1 cellular context compared by ENCODE assay signal in the genomic region with DNA sequence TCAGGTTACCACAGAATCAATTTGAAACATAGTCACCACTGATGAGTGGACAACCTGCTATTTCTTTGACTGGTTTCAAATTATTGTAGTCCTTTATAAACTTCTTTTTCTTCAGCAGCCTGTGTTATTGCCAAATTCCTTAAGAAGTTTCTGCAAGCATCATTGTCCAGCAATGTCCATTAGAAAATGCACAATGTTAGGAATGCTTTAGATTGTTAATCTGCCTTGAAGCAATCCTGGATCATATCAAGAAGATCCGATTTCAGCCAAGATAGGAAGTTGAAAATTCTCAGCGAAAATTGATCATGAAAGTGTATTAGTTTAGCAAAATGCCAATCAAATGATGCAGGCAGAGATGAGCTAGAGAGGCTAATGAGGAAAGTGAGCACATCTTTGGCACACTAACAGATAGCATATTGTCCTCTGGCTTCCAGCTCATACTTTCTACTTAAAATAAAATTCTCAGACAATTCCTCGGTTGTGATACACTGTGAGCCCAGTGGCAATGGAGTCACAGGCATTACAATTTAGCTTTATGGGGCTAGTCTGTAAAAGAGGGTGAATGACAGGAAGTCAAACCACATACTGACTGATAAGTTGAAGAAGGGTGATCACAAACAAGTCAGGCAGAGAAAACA.
A peak's percentile ranks its signal among the peaks of the same experiment; 100 is the strongest.
TF ChIP-seq lines count a peak whose summit lies in the region.

No MANE protein-coding gene starts in this region.

TF ChIP-seq in IMR-90, 13 proteins besides CTCF, POLR2A, EP300 and RAD21:
- TF ChIP-seq CEBPB (IDR thresholded peaks at IDR 0.05; ENCODE audit: low read depth, low read length) (peak; percentile 77; the same call in 1 of the 2 replicates), MAFK (IDR thresholded peaks at IDR 0.05; ENCODE audit: low read depth, low read length) (0 out of 2 replicates have a peak, but pooled peaks have one; percentile 11), CHD1 (IDR thresholded peaks at IDR 0.05; ENCODE audit: low read depth, low read length) (no peak), FOS (IDR thresholded peaks at IDR 0.05; ENCODE audit: low read depth, low read length) (0 out of 2 replicates have a peak, but pooled peaks have one; percentile 25)
